Comparison of ENCODE assay signal across 32 cellular contexts in genomic region chr2:207316484-207316883, GRCh38.
"Had no signal": no experiment of that assay in that cellular context is flagged by ENCODE, and none has a peak within 500 bp of the region (broad histone marks: within the 10 kb centered on the region; RNA-seq: fewer than 3 reads in every experiment).

No MANE protein-coding gene starts in this region.

- H3K4me3 Mint-ChIP-seq: activated CD4-positive, alpha-beta memory T cell treated with anti-CD3 and anti-CD28 coated beads for 36 hours; activated CD4-positive, alpha-beta T cell treated with anti-CD3 and anti-CD28 coated beads, Interleukin-2, amount 10 ng/mL, durations not matched to agents 24 days and 14 days; activated CD8-positive, alpha-beta memory T cell treated with anti-CD3 and anti-CD28 coated beads, Interleukin-2, amount 10 ng/mL, durations not matched to agents 7 days and 5 days; activated CD8-positive, alpha-beta T cell treated with anti-CD3 and anti-CD28 coated beads, Interleukin-2, amount 10 ng/mL, durations not matched to agents 7 days and 5 days; activated naive CD8-positive, alpha-beta T cell; activated T-cell treated with anti-CD3 and anti-CD28 coated beads, Interleukin-2, amount 50 U/mL, for 4 hours; activated T-helper 1 cell treated with anti-CD3 and anti-CD28 coated beads, Interleukin-12 subunit alpha, Interleukin-12 subunit beta, Interleukin-2, Interleukin-4 antibody, amounts not matched to agents 30 ng/mL and 10 ng/mL and 1 ng/mL, durations not matched to agents 14 hours and 24 hours and 36 hours; effector memory CD8-positive, alpha-beta T cell; WTC11 had no signal

- DNase-seq: activated CD4-positive, alpha-beta memory T cell treated with anti-CD3 and anti-CD28 coated beads for 36 hours; activated CD4-positive, alpha-beta T cell treated with anti-CD3 and anti-CD28 coated beads for 1 hour; activated CD4-positive, alpha-beta T cell treated with anti-CD3 and anti-CD28 coated beads, Interleukin-2, amount 10 ng/mL, durations not matched to agents 24 days and 14 days; activated CD8-positive, alpha-beta memory T cell treated with anti-CD3 and anti-CD28 coated beads, Interleukin-2, amount 10 ng/mL, durations not matched to agents 7 days and 5 days; activated CD8-positive, alpha-beta memory T cell treated with anti-CD3 and anti-CD28 coated beads, Interleukin-2, amount 50 U/mL, for 4 hours; activated CD8-positive, alpha-beta T cell treated with anti-CD3 and anti-CD28 coated beads, Interleukin-2, amount 10 ng/mL, durations not matched to agents 7 days and 5 days; activated effector memory CD4-positive, alpha-beta T cell treated with Interleukin-2 at 50 U/mL for 16 hours; activated gamma-delta T cell treated with Interleukin-2 at 50 U/mL for 16 hours; activated naive CD4-positive, alpha-beta T cell treated with anti-CD3 and anti-CD28 coated beads, Interleukin-2, amount 50 U/mL, for 16 hours; activated naive CD4-positive, alpha-beta T cell treated with Interleukin-2 at 50 U/mL for 16 hours; activated T-cell treated with anti-CD3 and anti-CD28 coated beads for 4 hours; activated T-cell treated with anti-CD3 and anti-CD28 coated beads, Interleukin-2, amount 50 U/mL, for 4 hours; amniotic stem cell; anterior cingulate cortex; body of pancreas; caudate nucleus; cortex of kidney; dermis blood vessel endothelial cell; effector CD4-positive, alpha-beta T cell; effector memory CD8-positive, alpha-beta T cell; erythroblast; foreskin keratinocyte; gastrocnemius medialis; glutamatergic neuron; heart left ventricle; T-helper 2 cell had no signal

- H3K27ac Mint-ChIP-seq: activated CD8-positive, alpha-beta memory T cell treated with anti-CD3 and anti-CD28 coated beads, Interleukin-2, amount 10 ng/mL, durations not matched to agents 7 days and 5 days; activated CD8-positive, alpha-beta T cell treated with anti-CD3 and anti-CD28 coated beads, Interleukin-2, amount 10 ng/mL, durations not matched to agents 7 days and 5 days; activated naive CD8-positive, alpha-beta T cell; effector memory CD8-positive, alpha-beta T cell; WTC11 had no signal

- H3K9me3 Mint-ChIP-seq: activated CD4-positive, alpha-beta memory T cell treated with anti-CD3 and anti-CD28 coated beads for 36 hours; activated T-cell treated with anti-CD3 and anti-CD28 coated beads, Interleukin-2, amount 50 U/mL, for 4 hours; effector memory CD8-positive, alpha-beta T cell had no signal

- H3K27ac ChIP-seq: body of pancreas, esophagus muscularis mucosa, foreskin keratinocyte, gastrocnemius medialis, heart left ventricle, hepatocyte had no signal

- ATAC-seq: activated CD8-positive, alpha-beta memory T cell treated with anti-CD3 and anti-CD28 coated beads, Interleukin-2, amount 10 ng/mL, durations not matched to agents 7 days and 5 days; activated CD8-positive, alpha-beta T cell treated with anti-CD3 and anti-CD28 coated beads, Interleukin-2, amount 10 ng/mL, durations not matched to agents 7 days and 5 days; body of pancreas; effector memory CD8-positive, alpha-beta T cell; foreskin keratinocyte; gastrocnemius medialis; heart left ventricle; WTC11 had no signal

- H3K4me3 ChIP-seq: body of pancreas, esophagus muscularis mucosa, gastrocnemius medialis, heart left ventricle, hepatocyte had no signal

- H3K36me3 Mint-ChIP-seq: activated CD4-positive, alpha-beta memory T cell treated with anti-CD3 and anti-CD28 coated beads for 36 hours; activated CD8-positive, alpha-beta memory T cell treated with anti-CD3 and anti-CD28 coated beads, Interleukin-2, amount 10 ng/mL, durations not matched to agents 7 days and 5 days; WTC11 had no signal

- H3K4me1 ChIP-seq: body of pancreas had no signal

- H3K27me3 Mint-ChIP-seq: activated CD4-positive, alpha-beta T cell treated with anti-CD3 and anti-CD28 coated beads, Interleukin-2, amount 10 ng/mL, durations not matched to agents 24 days and 14 days; activated naive CD8-positive, alpha-beta T cell had no signal

- FAIRE-seq: colon had no signal

- H3K9me3 ChIP-seq: body of pancreas, esophagus muscularis mucosa, gastrocnemius medialis, heart left ventricle had no signal

- H3K4me2 ChIP-seq: hepatocyte had no signal
